8 cellular contexts compared by ENCODE assay signal in the genomic region with DNA sequence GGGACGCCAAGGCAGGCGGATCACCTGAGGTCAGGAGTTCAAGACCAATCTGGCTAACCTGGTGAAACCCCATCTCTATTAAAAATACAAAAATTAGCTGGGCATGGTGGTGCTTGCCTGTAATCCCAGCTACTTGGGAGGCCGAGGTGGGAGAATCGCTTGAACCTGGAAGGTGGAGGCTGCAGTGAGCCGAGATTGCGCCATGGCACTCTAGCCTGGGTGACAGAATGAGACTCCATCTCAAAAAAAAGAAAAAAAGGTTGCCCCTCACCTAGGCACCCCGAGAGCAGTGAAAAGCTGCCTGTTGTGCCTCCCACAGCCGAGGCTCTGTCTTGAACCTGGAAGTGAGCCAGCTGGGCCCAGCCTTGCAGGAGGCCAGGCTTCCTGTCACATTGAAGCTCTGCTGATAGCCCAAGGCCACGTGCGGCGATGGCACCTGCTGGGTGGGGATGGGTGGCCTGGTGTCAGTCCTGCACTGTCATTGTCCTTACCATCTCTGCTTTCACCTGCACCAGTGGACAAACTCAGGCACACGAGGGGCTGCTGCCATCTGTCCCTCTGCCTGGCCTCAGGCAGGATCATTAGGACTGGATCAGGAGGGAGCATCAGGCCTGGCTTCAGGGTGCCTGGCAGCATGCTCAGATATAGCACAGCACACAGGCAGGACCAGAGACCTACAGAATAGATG. TPM values are rescaled to one million over a fixed set of nuclear protein-coding genes. Genes with fewer than 3 reads are reported as not detected.
DNase-seq lines count a peak whose midpoint lies in the region; ATAC-seq and TF ChIP-seq lines count a peak whose summit lies in the region.

No MANE protein-coding gene starts in this region.

- intact Hi-C loops in CD14-positive monocyte (cut with micrococcal nuclease) = loop anchor here in 1 of 2 donors (5.0 kb wide), 1 partner anchor 45 kb away; a partner anchor contains a TSS

- H3K36me3 Mint-ChIP-seq in CD14-positive monocyte = peaks cover 0 to 3% of the 10 kb centered on the region in 2 donors

- no peak for TF ChIP-seq CTCF in CD14-positive monocyte (IDR thresholded peaks at IDR 0.05)

- no peak for DNase-seq in CD14-positive monocyte (ENCODE audit: low spot score)
- DNase-seq in NCI-H1092 treated with DMSO at 0.1 percent for 48 hours (lab: John Stamatoyannopoulos, UW) = peak; percentile 37
- DNase-seq in activated naive CD4-positive, alpha-beta T cell treated with Interleukin-2 at 50 U/mL for 16 hours = peak; percentile 47
- peak; percentile 65 for DNase-seq in medulla oblongata (ENCODE audit: extremely low spot score)
- DNase-seq in HT-29 (ENCODE audit: low spot score) = no peak
- no peak for DNase-seq in NCI-H1694 (lab: John Stamatoyannopoulos, UW)
- no peak for DNase-seq in NOMO-1 treated with dmso at 0.1 percent for 144 hours (lab: John Stamatoyannopoulos, UW; ENCODE audit: unreplicated experiment)

- H3K4me3 Mint-ChIP-seq in CD14-positive monocyte = no peak overlapping the region

- no peak for ATAC-seq in GM21526 (IDR thresholded peaks at IDR 0.05; ENCODE audit: low FRiP score, unreplicated experiment)

- H3K9me3 Mint-ChIP-seq in CD14-positive monocyte = no peaks in the 10 kb centered on the region

- H3K27ac Mint-ChIP-seq in CD14-positive monocyte = peak overlapping the region; percentile 77 to 90 (median 83)

- peaks cover 0 to 2% (median 0%) of the 10 kb centered on the region in 3 donors for H3K27me3 Mint-ChIP-seq in CD14-positive monocyte (ENCODE audit: low read depth in 3 of 3)

- H3K4me1 Mint-ChIP-seq in CD14-positive monocyte = peaks cover 68% of the 10 kb centered on the region

RNA-seq across cellular contexts. Expression of a gene that starts 37.8 kb away (rescaled TPM):
- 10 to 100 TPM; 26.5 to 37.9 TPM for polyA plus RNA-seq in CD14-positive monocyte
- 54.4 and 58.1 TPM in 2 replicates for total RNA-seq in HT-29 (2014; rRNA removed; shearing (Covaris generic))

RNA-seq across cellular contexts. Expression of a gene that starts 43.2 kb away (rescaled TPM):
- polyA plus RNA-seq in CD14-positive monocyte = 10 to 100 TPM; 26.1 to 45.8 TPM
- 88.4 and 107 TPM in 2 replicates for total RNA-seq in HT-29 (2014; rRNA removed; shearing (Covaris generic))

Comparison
In these comparisons a context has a peak if more than half of its experiments do, and no peak if none do; other contexts are left out.
1. DNase-seq: peak in NCI-H1092 treated with DMSO at 0.1 percent for 48 hours (single experiment), activated naive CD4-positive, alpha-beta T cell treated with Interleukin-2 at 50 U/mL for 16 hours (single experiment) and medulla oblongata (single experiment); none in CD14-positive monocyte (single experiment), HT-29 (single experiment), NCI-H1694 (single experiment) and NOMO-1 treated with dmso at 0.1 percent for 144 hours (single experiment).